ENCODE assay signal across 23 cellular contexts in genomic region chr19:5867201-5868136, GRCh38.
DNase-seq lines count a peak whose midpoint lies in the region; ATAC-seq, FAIRE-seq and TF ChIP-seq lines count a peak whose summit lies in the region.
"Had no signal": no experiment of that assay in that cellular context is flagged by ENCODE, and none has a peak within 500 bp of the region (broad histone marks: within the 10 kb centered on the region; RNA-seq: fewer than 3 reads in every experiment).

No MANE protein-coding gene starts in this region.

- H3K9me3 Mint-ChIP-seq in nephron progenitor cell = no peaks in the 10 kb centered on the region
- H3K9me3 Mint-ChIP-seq: CD8-positive, alpha-beta T cell had no signal

- ATAC-seq in HG02588 (IDR thresholded peaks at IDR 0.05; ENCODE audit: unreplicated experiment) (no peak), HG02938 (IDR thresholded peaks at IDR 0.05; ENCODE audit: unreplicated experiment) (no peak), GM18502 (IDR thresholded peaks at IDR 0.05; ENCODE audit: poor library complexity, unreplicated experiment) (no peak)
- ATAC-seq: CD8-positive, alpha-beta T cell had no signal

- no peaks in the 10 kb centered on the region for H3K36me3 Mint-ChIP-seq in nephron progenitor cell (ENCODE audit: low read depth)
- H3K36me3 Mint-ChIP-seq: CD8-positive, alpha-beta T cell had no signal

- H3K27me3 Mint-ChIP-seq in nephron progenitor cell (ENCODE audit: low read depth, poor library complexity) = peaks cover 8% of the 10 kb centered on the region

- H3K4me3 Mint-ChIP-seq in nephron progenitor cell = no peak overlapping the region
- H3K4me3 Mint-ChIP-seq: CD8-positive, alpha-beta T cell had no signal

- peaks cover 23% of the 10 kb centered on the region for H3K4me1 Mint-ChIP-seq in nephron progenitor cell

- peak overlapping the region; percentile 4 for H3K27ac Mint-ChIP-seq in nephron progenitor cell
- H3K27ac Mint-ChIP-seq: CD8-positive, alpha-beta T cell had no signal

- TF ChIP-seq CTCF in D721Med (IDR thresholded peaks at IDR 0.05; ENCODE audit: insufficient read depth, missing control alignments) (no peak), nephron progenitor cell (IDR thresholded peaks at IDR 0.05) (no peak)

- no peak for FAIRE-seq in D721Med (lab: Jason Lieb, UNC)
- FAIRE-seq: G401.6, H1, RCC 7860 had no signal

- DNase-seq in NCI-H2196 (lab: John Stamatoyannopoulos, UW; ENCODE audit: unreplicated experiment) (peak; percentile 25), NCI-H2196 treated with DMSO at 0.1 percent for 48 hours (lab: John Stamatoyannopoulos, UW; ENCODE audit: unreplicated experiment) (no peak), D721Med (ENCODE audit: insufficient read length, low spot score) (peak; percentile 11), NCI-H69 (lab: John Stamatoyannopoulos, UW) (peak; percentile 71), nephron progenitor cell (no peak)
- DNase-seq: 8988T; AML-193; C1 segment of cervical spinal cord; CD8-positive, alpha-beta T cell; KG1; NCI-H1092 treated with DMSO at 0.1 percent for 48 hours; NCI-H1436 treated with DMSO at 0.1 percent for 48 hours; NCI-H1930; NCI-H2171 treated with DMSO at 0.1 percent for 48 hours; NCI-H446 treated with DMSO at 0.1 percent for 48 hours; NK-92 treated with Interleukin-12 subunit alpha and Interleukin-12 subunit beta, amount 100 ng/mL, for 24 hours; SJCRH30 had no signal

Comparison
In these comparisons a context has a peak if more than half of its experiments do, and no peak if none do; other contexts are left out.
1. DNase-seq: peak in NCI-H2196 (single experiment), D721Med (single experiment) and NCI-H69 (single experiment); none in NCI-H2196 treated with DMSO at 0.1 percent for 48 hours (single experiment) and nephron progenitor cell (single experiment).